In genomic region chr15:58453931-58454793, GRCh38 we compare ENCODE assay signal across 11 cellular contexts. TPM values are rescaled to one million over a fixed set of nuclear protein-coding genes. Genes with fewer than 3 reads are reported as not detected.
A peak's percentile ranks its signal among the peaks of the same experiment; 100 is the strongest.
DNase-seq lines count a peak whose midpoint lies in the region; ATAC-seq, FAIRE-seq and TF ChIP-seq lines count a peak whose summit lies in the region.
"Had no signal": no experiment of that assay in that cellular context is flagged by ENCODE, and none has a peak within 500 bp of the region (broad histone marks: within the 10 kb centered on the region; RNA-seq: fewer than 3 reads in every experiment).

No MANE protein-coding gene starts in this region.

- no peak overlapping the region for H3K4me3 ChIP-seq in WERI-Rb-1 (ENCODE audit: low read depth, low read length)
- no peak overlapping the region for H3K4me3 ChIP-seq in skeletal muscle cell (ENCODE audit: low read depth, low read length)

- DNase-seq in GM12892 (ENCODE audit: insufficient read length) (no peak), WERI-Rb-1 (peak; percentile 47), skeletal muscle cell (ENCODE audit: low read depth) (peak; percentile 44), H4 (ENCODE audit: low spot score) (no peak), SHP77 treated with DMSO at 0.1 percent for 48 hours (lab: John Stamatoyannopoulos, UW) (no peak)
- DNase-seq: EL, NCI-H226 had no signal

- no peak for TF ChIP-seq POLR2A in GM12892 (IDR thresholded peaks at IDR 0.05; ENCODE audit: low read depth, low read length)

- no peaks in the 10 kb centered on the region for H3K36me3 ChIP-seq in WERI-Rb-1

- H3K27me3 ChIP-seq in WERI-Rb-1 (ENCODE audit: insufficient read depth, low read depth, severe bottlenecking): no peaks in the 10 kb centered on the region

- TF ChIP-seq CTCF in WERI-Rb-1 (IDR thresholded peaks at IDR 0.05; ENCODE audit: low read depth, low read length): no peak

- peak; percentile 59 for ATAC-seq in HG02678 (IDR thresholded peaks at IDR 0.05; ENCODE audit: unreplicated experiment)
- ATAC-seq in GM21360 (IDR thresholded peaks at IDR 0.05; ENCODE audit: unreplicated experiment): no peak
- no peak for ATAC-seq in HG03108 (IDR thresholded peaks at IDR 0.05; ENCODE audit: unreplicated experiment)

- no peak overlapping the region for H3K27ac ChIP-seq in WERI-Rb-1

- no peaks in the 10 kb centered on the region for H3K9me3 ChIP-seq in WERI-Rb-1 (ENCODE audit: severe bottlenecking)

- FAIRE-seq in GM12892 (lab: Jason Lieb, UNC): peak; percentile 93

RNA-seq across cellular contexts. Expression of gene LIPC, which starts 22.4 kb away (rescaled TPM):
- polyA plus RNA-seq in GM12892 (2012; ENCODE audit: missing spikeins): not detected
- total RNA-seq in H4 (2014; rRNA removed; shearing (Covaris generic)): 0.43 and 1.6 TPM in 2 replicates
- total RNA-seq: temporal lobe had no signal

Comparison
In these comparisons a context has a peak if more than half of its experiments do, and no peak if none do; other contexts are left out.
1. DNase-seq: peak in WERI-Rb-1 (single experiment) and skeletal muscle cell (single experiment); none in GM12892 (single experiment), H4 (single experiment) and SHP77 treated with DMSO at 0.1 percent for 48 hours (single experiment).